9 cellular contexts compared by ENCODE assay signal in genomic region chr15:28935316-28935715, GRCh38. TPM values are rescaled to one million over a fixed set of nuclear protein-coding genes. Genes with fewer than 3 reads are reported as not detected.
DNase-seq lines count a peak whose midpoint lies in the region; ATAC-seq, FAIRE-seq and TF ChIP-seq lines count a peak whose summit lies in the region.
"Had no signal": no experiment of that assay in that cellular context is flagged by ENCODE, and none has a peak within 500 bp of the region (broad histone marks: within the 10 kb centered on the region; RNA-seq: fewer than 3 reads in every experiment).

No MANE protein-coding gene starts in this region.

- CTCF ChIA-PET in HepG2 (lab: Yijun Ruan, JAX; ENCODE audit: low intra/inter-chr PET ratio, low total read pairs): no interaction called here

- H3K4me2 ChIP-seq in HepG2 (ENCODE audit: low read depth, low read length): no peak overlapping the region

- no peaks in the 10 kb centered on the region; the same call in 1 of the 2 replicates for H4K20me1 ChIP-seq in HepG2 (ENCODE audit: insufficient read depth, low read length)

- no peak overlapping the region for H2AFZ ChIP-seq in HepG2 (ENCODE audit: low read length)

- H3K27ac ChIP-seq in HepG2 (ENCODE audit: extremely low read length, insufficient read depth, low read length) (no peak overlapping the region), right lobe of liver (no peak overlapping the region), aorta (ENCODE audit: low read depth in 1 of 2, low read length in 2 of 2) (no peak overlapping the region)

- H3K9ac ChIP-seq in HepG2 (ENCODE audit: insufficient read depth, low read depth, low read length): no peak overlapping the region

- TF ChIP-seq CTCF in HepG2 (CRISPR knock-in tag; IDR thresholded peaks at IDR 0.05) (peak; percentile 70), right lobe of liver (IDR thresholded peaks at IDR 0.05) (peak in 1 of 4 donors; percentile 6), fibroblast of villous mesenchyme (IDR thresholded peaks at IDR 0.05; ENCODE audit: insufficient read depth, low read depth, low read length) (peak; percentile 31)

- H3K9me3 ChIP-seq in HepG2 (ENCODE audit: low read length) (no peaks in the 10 kb centered on the region), right lobe of liver (no peaks in the 10 kb centered on the region), aorta (ENCODE audit: control insufficient read depth, low read length) (no peaks in the 10 kb centered on the region)

- 45% methylated on average over 2 of the region's 6 CpGs for WGBS in HepG2 (ENCODE audit: low lambda C conversion rate)
- 40% methylated on average over 4 of the region's 6 CpGs for WGBS in right lobe of liver (ENCODE audit: insufficient coverage, low coverage, low lambda C conversion rate, missing lambda C conversion rate)
- WGBS in aorta, 2 donors: 82 to 84% methylated on average over 6 of the region's 6 CpGs

- intact Hi-C loops in HepG2 (cut with micrococcal nuclease; ENCODE audit: unreplicated experiment) (no loop called here), right lobe of liver (cut with DNase I) (no loop called here), aorta (cut with DNase I) (no loop called here)

- POLR2A ChIA-PET in HepG2 (lab: Yijun Ruan, JAX): no interaction called here

- no peak overlapping the region for H3K4me3 ChIP-seq in HepG2 (replicated peaks in 1 of 3; ENCODE audit: insufficient read depth in 1 of 3, low read depth in 2 of 3, low read length in 3 of 3)
- H3K4me3 ChIP-seq in right lobe of liver: no peak overlapping the region
- H3K4me3 ChIP-seq in fibroblast of villous mesenchyme (ENCODE audit: low read depth, low read length): no peak overlapping the region
- no peak overlapping the region for H3K4me3 ChIP-seq in aorta (ENCODE audit: low read length in 2 of 2)

- no TSS peak for BruUV-seq in HepG2 (replicated peaks; lab: Mats Ljungman, UMichigan)

- H3K36me3 ChIP-seq in HepG2 (replicated peaks in 1 of 2; ENCODE audit: control insufficient read depth in 1 of 2, insufficient read depth in 2 of 2, low read length in 2 of 2) (no peaks in the 10 kb centered on the region), right lobe of liver (no peaks in the 10 kb centered on the region), aorta (ENCODE audit: control insufficient read depth in 1 of 2, insufficient read depth in 2 of 2, low read length in 1 of 2) (no peaks in the 10 kb centered on the region)

- no peak for FAIRE-seq in HepG2 (lab: Jason Lieb, UNC)

- no peak for TF ChIP-seq POLR2A in HepG2 (IDR thresholded peaks at IDR 0.05; ENCODE audit: insufficient read depth in 1 of 2, low read depth in 2 of 2, low read length in 2 of 2)
- no peak for TF ChIP-seq POLR2A in right lobe of liver (IDR thresholded peaks at IDR 0.05)

- no peaks in the 10 kb centered on the region; a peak in 1 of 5 replicates for H3K27me3 ChIP-seq in HepG2 (ENCODE audit: control insufficient read depth in 1 of 2, insufficient read depth in 2 of 2, low read length in 2 of 2)
- no peaks in the 10 kb centered on the region for H3K27me3 ChIP-seq in right lobe of liver
- no peaks in the 10 kb centered on the region for H3K27me3 ChIP-seq in aorta (ENCODE audit: control insufficient read depth in 1 of 2, insufficient read depth in 2 of 2, low read length in 1 of 2)

- no peaks in the 10 kb centered on the region for H3K79me2 ChIP-seq in HepG2 (ENCODE audit: insufficient read depth, low read length)

- TF ChIP-seq EP300 in HepG2 (IDR thresholded peaks at IDR 0.05; ENCODE audit: low read depth in 2 of 2, low read length in 2 of 2): no peak
- no peak for TF ChIP-seq EP300 in HepG2 (CRISPR knock-in tag; IDR thresholded peaks at IDR 0.05; ENCODE audit: borderline replicate concordance)

- H3K4me1 ChIP-seq in HepG2 (ENCODE audit: insufficient read depth, low read length) (peaks cover 8% of the 10 kb centered on the region; the same call in 1 of the 2 replicates), right lobe of liver (no peaks in the 10 kb centered on the region), aorta (ENCODE audit: control insufficient read depth in 1 of 2, insufficient read depth in 2 of 2, low read length in 2 of 2) (no peaks in the 10 kb centered on the region)

- ATAC-seq in HepG2 (peak; percentile 83), right lobe of liver (no peak), aorta (ENCODE audit: low FRiP score) (no peak), GM18511 (IDR thresholded peaks at IDR 0.05; ENCODE audit: unreplicated experiment) (no peak)

- in situ Hi-C loops in HepG2 (cut with HindIII; ENCODE audit: extremely low pct_ligation_motif_present, low pct_unique_long_range_greater_than_20kb): no loop called here

- DNase-seq in HepG2 (ENCODE audit: low spot score) (peak; percentile 58), right lobe of liver (no peak), fibroblast of villous mesenchyme (ENCODE audit: low read depth) (no peak), aorta (peak; percentile 33 to 36), foreskin melanocyte (no peak), DMS153 (lab: John Stamatoyannopoulos, UW) (no peak)
- DNase-seq in activated CD4-positive, alpha-beta T cell treated with anti-CD3 and anti-CD28 coated beads for 4 hours: peak; percentile 37 to 40
- DNase-seq: NCI-H1105 had no signal

- no peak for TF ChIP-seq RAD21 in HepG2 (CRISPR knock-in tag; IDR thresholded peaks at IDR 0.05)

TF ChIP-seq in HepG2, 621 proteins besides CTCF, POLR2A, EP300 and RAD21 (continues in another document):
- TF ChIP-seq ZNF562 (CRISPR knock-in tag; IDR thresholded peaks at IDR 0.05; ENCODE audit: borderline replicate concordance) (no peak), FUBP1 (CRISPR knock-in tag; IDR thresholded peaks at IDR 0.05; ENCODE audit: borderline replicate concordance) (no peak), SALL1 (CRISPR knock-in tag; IDR thresholded peaks at IDR 0.05) (peak; percentile 61), SOX13 (IDR thresholded peaks at IDR 0.05) (no peak), SOX13 (CRISPR knock-in tag; conservative IDR thresholded peaks at IDR 0.05 in 1 of 2, IDR thresholded peaks at IDR 0.05 in 1 of 2) (0 out of 4 replicates have a peak, but pooled peaks of 1 of the 2 experiments have one; percentile 8)

RNA-seq across cellular contexts. Expression of gene APBA2, which starts 49.5 kb away (rescaled TPM):
- total RNA-seq in HepG2 (2016; rRNA removed; fragmentation: Illumina TruSeq; extraction: Trizol): 0.29 and 0.62 TPM in 2 replicates
- total RNA-seq in HepG2 (2016; cell fraction: cytosol; rRNA removed; fragmentation: Illumina TruSeq; extraction: Trizol; ENCODE audit: low read depth): 0.40 and 0.79 TPM in 2 replicates
- 0.56 and 0.74 TPM in 2 replicates for total RNA-seq in HepG2 (2016; cell fraction: insoluble cytoplasmic fraction; rRNA removed; fragmentation: Illumina TruSeq; extraction: Trizol)
- total RNA-seq in HepG2 (2016; cell fraction: membrane; rRNA removed; fragmentation: Illumina TruSeq; extraction: Trizol): 0.79 and 0.83 TPM in 2 replicates
- total RNA-seq in HepG2 (2016; cell fraction: nucleus; rRNA removed; fragmentation: Illumina TruSeq; extraction: Trizol): 0.60 and 0.71 TPM in 2 replicates
- polyA plus RNA-seq in HepG2 (2011; rRNA removed): 1.5 and 2.3 TPM in 2 replicates
- 1.2 and 1.4 TPM in 2 replicates for polyA plus RNA-seq in HepG2 (2011; cell fraction: cytosol; rRNA removed)
- polyA plus RNA-seq in HepG2 (2011; cell fraction: nucleus; rRNA removed): 2.0 and 2.3 TPM in 2 replicates
- 1.0 TPM in 2 replicates for polyA plus RNA-seq in HepG2 (2012)
- 0.34 and 0.35 TPM in 2 replicates for polyA plus RNA-seq in HepG2 (2016; cell fraction: cytosol; fragmentation: Illumina TruSeq; extraction: Trizol; ENCODE audit: low read depth)
- polyA plus RNA-seq in HepG2 (2016; cell fraction: insoluble cytoplasmic fraction; fragmentation: Illumina TruSeq; extraction: Trizol; ENCODE audit: low read depth): 0.58 and 0.87 TPM in 2 replicates
- polyA plus RNA-seq in HepG2 (2016; cell fraction: membrane; fragmentation: Illumina TruSeq; extraction: Trizol; ENCODE audit: low read depth): 0.64 TPM in 2 replicates
- 1.00 and 1.3 TPM in 2 replicates for polyA plus RNA-seq in HepG2 (2016; cell fraction: nucleus; fragmentation: Illumina TruSeq; extraction: Trizol; ENCODE audit: insufficient read depth, low read depth)
- polyA minus RNA-seq in HepG2 (2011; rRNA and poly(A)+ RNA removed; ENCODE audit: low replicate concordance): 0.26 and 2.5 TPM in 2 replicates
- 0.49 and 0.79 TPM in 2 replicates for polyA minus RNA-seq in HepG2 (2011; cell fraction: cytosol; rRNA and poly(A)+ RNA removed)
- polyA minus RNA-seq in HepG2 (2011; cell fraction: nucleus; rRNA and poly(A)+ RNA removed): 0.99 and 1.9 TPM in 2 replicates
- total RNA-seq in right lobe of liver: under 1 TPM; 0.51 to 0.75 (median 0.69) TPM
- 4.7 and 10.0 TPM in 2 replicates for total RNA-seq in fibroblast of villous mesenchyme
- total RNA-seq in aorta: 1 to 10 TPM; 2.0 to 2.1 TPM
- polyA plus RNA-seq in aorta: 1 to 10 TPM in 1 of 2 donors, under 1 TPM in 1; 0.41 to 1.8 TPM

Comparison
In these comparisons a context has a peak if more than half of its experiments do, and no peak if none do; other contexts are left out.
1. DNase-seq: peak in HepG2 (single experiment), activated CD4-positive, alpha-beta T cell treated with anti-CD3 and anti-CD28 coated beads for 4 hours (2 of 2) and aorta (2 of 2); none in right lobe of liver (0 of 3), fibroblast of villous mesenchyme (single experiment), foreskin melanocyte (single experiment) and DMS153 (single experiment).